ENCODE assay signal across 30 cellular contexts in genomic region chr11:16059332-16059731, GRCh38.
"Had no signal": no experiment of that assay in that cellular context is flagged by ENCODE, and none has a peak within 500 bp of the region (broad histone marks: within the 10 kb centered on the region; RNA-seq: fewer than 3 reads in every experiment).

No MANE protein-coding gene starts in this region.

- H3K9ac ChIP-seq: neural progenitor cell, parathyroid adenoma had no signal

- H3K27me3 Mint-ChIP-seq: natural killer cell treated with Interleukin-12 subunit alpha and Interleukin-12 subunit beta and Interleukin-15 and Interleukin-18, amount 100 ng/mL, for 72 hours; progenitor cell of endocrine pancreas; stimulated activated naive B cell treated with anti-CD40 and anti-IgM and Interleukin-4, amounts not matched to agents 10 μg/mL and 1 μg/mL and 100 μg/mL, for 72 hours; stimulated activated naive CD8-positive, alpha-beta T cell treated with anti-CD3 and anti-CD28 coated beads, Interleukin-15, Interleukin-2, amounts not matched to agents 100 ng/mL and 50 ng/mL, for 24 hours; type B pancreatic cell had no signal

- H3K9me3 ChIP-seq: ovary, right lobe of liver, sigmoid colon, stomach, testis, tibial artery, upper lobe of right lung, uterus had no signal

- DNase-seq: naive thymus-derived CD4-positive, alpha-beta T cell; occipital lobe; ovary; posterior cingulate gyrus; psoas muscle; right cardiac atrium; right lobe of liver; sigmoid colon; small intestine; stimulated activated CD4-positive, alpha-beta T cell treated with anti-CD3 and anti-CD28 coated beads, Interleukin-15, amount 100 ng/mL, for 24 hours; stimulated activated CD4-positive, alpha-beta T cell treated with anti-CD3 and anti-CD28 coated beads, Interleukin-2, amount 100 ng/mL, for 24 hours; stimulated activated CD4-positive, alpha-beta T cell treated with anti-CD3 and anti-CD28 coated beads, Interleukin-2, amount 100 ng/mL, for 48 hours; stimulated activated CD4-positive, alpha-beta T cell treated with anti-CD3 and anti-CD28 coated beads, Interleukin-4, amount 100 ng/mL, for 24 hours; stimulated activated naive B cell treated with anti-CD40 and anti-IgM and Interleukin-4, amounts not matched to agents 10 μg/mL and 1 μg/mL and 100 μg/mL, for 72 hours; stimulated activated naive CD4-positive, alpha-beta T cell treated with Interleukin-2 at 50 U/mL for 16 hours; stomach; substantia nigra; testis; tibial artery; transverse colon; upper lobe of right lung; uterus had no signal

- H3K4me2 ChIP-seq: neural progenitor cell had no signal

- H3K27ac ChIP-seq: neural progenitor cell, ovary, parathyroid adenoma, psoas muscle, right lobe of liver, sigmoid colon, stomach, suprapubic skin, testis, tibial artery, transverse colon, upper lobe of right lung, uterus had no signal

- H3K4me1 ChIP-seq: parathyroid adenoma, right lobe of liver, sigmoid colon, stomach, suprapubic skin, testis, tibial artery, transverse colon, upper lobe of right lung, uterus had no signal

- H3K27me3 ChIP-seq: neural progenitor cell, ovary, right lobe of liver, sigmoid colon, stomach, suprapubic skin, testis, tibial artery, transverse colon, upper lobe of right lung, uterus had no signal

- H2AFZ ChIP-seq: neural progenitor cell, parathyroid adenoma had no signal

- H3K79me2 ChIP-seq: parathyroid adenoma had no signal

- H3K4me1 Mint-ChIP-seq: naive thymus-derived CD4-positive, alpha-beta T cell; neural progenitor cell; stimulated activated effector memory CD8-positive, alpha-beta T cell treated with anti-CD3 and anti-CD28 coated beads, Interleukin-12 subunit alpha, Interleukin-12 subunit beta, amount 100 ng/mL, for 72 hours; stimulated activated naive B cell treated with anti-CD40 and anti-IgM and Interleukin-4, amounts not matched to agents 10 μg/mL and 1 μg/mL and 100 μg/mL, for 72 hours had no signal

- H3K27ac Mint-ChIP-seq: naive thymus-derived CD4-positive, alpha-beta T cell; natural killer cell treated with Interleukin-12 subunit alpha and Interleukin-12 subunit beta and Interleukin-15 and Interleukin-18, amount 100 ng/mL, for 72 hours; neural progenitor cell; progenitor cell of endocrine pancreas; stimulated activated effector memory CD8-positive, alpha-beta T cell treated with anti-CD3 and anti-CD28 coated beads, Interleukin-12 subunit alpha, Interleukin-12 subunit beta, amount 100 ng/mL, for 72 hours; stimulated activated naive B cell treated with anti-CD40 and anti-IgM and Interleukin-4, amounts not matched to agents 10 μg/mL and 1 μg/mL and 100 μg/mL, for 72 hours; stimulated activated naive CD8-positive, alpha-beta T cell treated with anti-CD3 and anti-CD28 coated beads, Interleukin-15, Interleukin-2, amounts not matched to agents 100 ng/mL and 50 ng/mL, for 24 hours; type B pancreatic cell had no signal

- H3K4me3 Mint-ChIP-seq: naive thymus-derived CD4-positive, alpha-beta T cell; natural killer cell treated with Interleukin-12 subunit alpha and Interleukin-12 subunit beta and Interleukin-15 and Interleukin-18, amount 100 ng/mL, for 72 hours; neural progenitor cell; stimulated activated effector memory CD8-positive, alpha-beta T cell treated with anti-CD3 and anti-CD28 coated beads, Interleukin-12 subunit alpha, Interleukin-12 subunit beta, amount 100 ng/mL, for 72 hours; stimulated activated naive B cell treated with anti-CD40 and anti-IgM and Interleukin-4, amounts not matched to agents 10 μg/mL and 1 μg/mL and 100 μg/mL, for 72 hours; stimulated activated naive CD8-positive, alpha-beta T cell treated with anti-CD3 and anti-CD28 coated beads, Interleukin-15, Interleukin-2, amounts not matched to agents 100 ng/mL and 50 ng/mL, for 24 hours; type B pancreatic cell had no signal

- H3K36me3 Mint-ChIP-seq: natural killer cell treated with Interleukin-12 subunit alpha and Interleukin-12 subunit beta and Interleukin-15 and Interleukin-18, amount 100 ng/mL, for 72 hours; stimulated activated effector memory CD8-positive, alpha-beta T cell treated with anti-CD3 and anti-CD28 coated beads, Interleukin-12 subunit alpha, Interleukin-12 subunit beta, amount 100 ng/mL, for 72 hours; stimulated activated naive B cell treated with anti-CD40 and anti-IgM and Interleukin-4, amounts not matched to agents 10 μg/mL and 1 μg/mL and 100 μg/mL, for 72 hours had no signal

- ATAC-seq: naive thymus-derived CD4-positive, alpha-beta T cell; natural killer cell treated with Interleukin-12 subunit alpha and Interleukin-12 subunit beta and Interleukin-15 and Interleukin-18, amount 100 ng/mL, for 72 hours; right cardiac atrium; right lobe of liver; stimulated activated effector memory CD8-positive, alpha-beta T cell treated with anti-CD3 and anti-CD28 coated beads, Interleukin-12 subunit alpha, Interleukin-12 subunit beta, amount 100 ng/mL, for 72 hours; stimulated activated naive B cell treated with anti-CD40 and anti-IgM and Interleukin-4, amounts not matched to agents 10 μg/mL and 1 μg/mL and 100 μg/mL, for 72 hours; upper lobe of right lung had no signal

- H3K4me3 ChIP-seq: neural progenitor cell, ovary, psoas muscle, right lobe of liver, sigmoid colon, stomach, suprapubic skin, testis, tibial artery, transverse colon, upper lobe of right lung, uterus had no signal

- H3K9me3 Mint-ChIP-seq: stimulated activated naive CD8-positive, alpha-beta T cell treated with anti-CD3 and anti-CD28 coated beads, Interleukin-15, Interleukin-2, amounts not matched to agents 100 ng/mL and 50 ng/mL, for 24 hours; type B pancreatic cell had no signal

- H3K36me3 ChIP-seq: neural progenitor cell, ovary, right lobe of liver, sigmoid colon, stomach, suprapubic skin, tibial artery, transverse colon, upper lobe of right lung, uterus had no signal
